Comparison of ENCODE assay signal across 9 cellular contexts in genomic region chr4:184348311-184349233, GRCh38.
DNase-seq lines count a peak whose midpoint lies in the region; ATAC-seq, FAIRE-seq and TF ChIP-seq lines count a peak whose summit lies in the region.
"Had no signal": no experiment of that assay in that cellular context is flagged by ENCODE, and none has a peak within 500 bp of the region (broad histone marks: within the 10 kb centered on the region; RNA-seq: fewer than 3 reads in every experiment).

No MANE protein-coding gene starts in this region.

- H3K4me1 Mint-ChIP-seq in activated CD8-positive, alpha-beta memory T cell treated with anti-CD3 and anti-CD28 coated beads, Interleukin-2, amount 10 ng/mL, durations not matched to agents 7 days and 5 days = peaks cover 18% of the 10 kb centered on the region

- peak overlapping the region; percentile 74; the same call in 1 of the 2 replicates for H3K9ac ChIP-seq in iPS-20b (ENCODE audit: low read depth, low read length)

- ATAC-seq in GM21528 (IDR thresholded peaks at IDR 0.05; ENCODE audit: low FRiP score, unreplicated experiment) = no peak
- no peak for ATAC-seq in activated CD8-positive, alpha-beta memory T cell treated with anti-CD3 and anti-CD28 coated beads, Interleukin-2, amount 10 ng/mL, durations not matched to agents 7 days and 5 days
- ATAC-seq: activated T-cell treated with anti-CD3 and anti-CD28 coated beads, Interleukin-2, amount 50 U/mL, for 4 hours had no signal

- peak overlapping the region; percentile 90 to 99 (median 97) for H3K27ac ChIP-seq in adrenal gland
- H3K27ac ChIP-seq in iPS-20b (ENCODE audit: low read length) = no peak overlapping the region
- H3K27ac ChIP-seq in skin epidermis = peak overlapping the region in 19 of 21 experiments; percentile 65 to 85 (median 79)

- peak; percentile 45 to 85 for TF ChIP-seq POLR2A in adrenal gland (IDR thresholded peaks at IDR 0.05)

- TF ChIP-seq CTCF in adrenal gland (IDR thresholded peaks at IDR 0.05) (peak in 4 of 6 experiments; percentile 15 to 36 (median 25)), foreskin fibroblast (IDR thresholded peaks at IDR 0.05; ENCODE audit: low read depth, low read length) (no peak)

- H3K9me3 ChIP-seq in adrenal gland (replicated peaks in 1 of 3) = no peaks in the 10 kb centered on the region
- no peaks in the 10 kb centered on the region for H3K9me3 ChIP-seq in iPS-20b (ENCODE audit: insufficient read depth, low read depth, low read length)

- CTCF ChIA-PET in activated CD8-positive, alpha-beta memory T cell treated with anti-CD3 and anti-CD28 coated beads, Interleukin-2, amount 10 ng/mL, durations not matched to agents 7 days and 5 days (lab: Charles Lee) = no interaction called here

- H3K27ac Mint-ChIP-seq in activated CD8-positive, alpha-beta memory T cell treated with anti-CD3 and anti-CD28 coated beads, Interleukin-2, amount 10 ng/mL, durations not matched to agents 7 days and 5 days = no peak overlapping the region

- intact Hi-C loops in adrenal gland (cut with DNase I) = loop anchor here in 1 of 2 donors (5.0 kb wide), 2 partner anchors 39 to 124 kb away; partner anchors contain the start of gene IRF2

- no peak for DNase-seq in GM19239 (ENCODE audit: insufficient read length, low spot score)
- peak; percentile 81 to 97 (median 92) for DNase-seq in adrenal gland
- no peak for DNase-seq in C1 segment of cervical spinal cord (lab: John Stamatoyannopoulos, UW)
- DNase-seq in activated CD8-positive, alpha-beta memory T cell treated with anti-CD3 and anti-CD28 coated beads, Interleukin-2, amount 10 ng/mL, durations not matched to agents 7 days and 5 days = no peak
- no peak for DNase-seq in foreskin fibroblast
- DNase-seq: activated T-cell treated with anti-CD3 and anti-CD28 coated beads, Interleukin-2, amount 50 U/mL, for 4 hours had no signal

- H3K4me3 Mint-ChIP-seq in activated CD8-positive, alpha-beta memory T cell treated with anti-CD3 and anti-CD28 coated beads, Interleukin-2, amount 10 ng/mL, durations not matched to agents 7 days and 5 days = no peak overlapping the region
- H3K4me3 Mint-ChIP-seq: activated T-cell treated with anti-CD3 and anti-CD28 coated beads, Interleukin-2, amount 50 U/mL, for 4 hours had no signal

- peaks cover 48 to 65% of the 10 kb centered on the region in 2 donors for H3K4me1 ChIP-seq in adrenal gland (replicated peaks in 1 of 2)
- H3K4me1 ChIP-seq in iPS-20b (ENCODE audit: insufficient read depth, low read length) = peaks cover 20% of the 10 kb centered on the region

- no peaks in the 10 kb centered on the region for H3K36me3 ChIP-seq in adrenal gland (replicated peaks in 1 of 2)
- H3K36me3 ChIP-seq in iPS-20b (ENCODE audit: insufficient read depth, low read depth, low read length) = no peaks in the 10 kb centered on the region

- WGBS in adrenal gland, 4 donors = 32 to 38% (median 33%) methylated on average over 15 of the region's 15 CpGs

- no peaks in the 10 kb centered on the region for H3K27me3 ChIP-seq in adrenal gland
- H3K27me3 ChIP-seq in iPS-20b (ENCODE audit: insufficient read depth, low read length) = no peaks in the 10 kb centered on the region; the same call in 1 of the 2 replicates

- H3K4me3 ChIP-seq in adrenal gland = peak overlapping the region in 1 of 4 donors; percentile 31
- no peak overlapping the region for H3K4me3 ChIP-seq in iPS-20b (ENCODE audit: low read length)
- no peak overlapping the region for H3K4me3 ChIP-seq in skin epidermis
- no peak overlapping the region for H3K4me3 ChIP-seq in foreskin fibroblast (ENCODE audit: low read depth in 1 of 2, low read length in 2 of 2)

- FAIRE-seq in GM19239 (lab: Jason Lieb, UNC) = peak; percentile 49

- no peaks in the 10 kb centered on the region for H3K9me3 Mint-ChIP-seq in activated CD8-positive, alpha-beta memory T cell treated with anti-CD3 and anti-CD28 coated beads, Interleukin-2, amount 10 ng/mL, durations not matched to agents 7 days and 5 days (ENCODE audit: low read depth)
- H3K9me3 Mint-ChIP-seq: activated T-cell treated with anti-CD3 and anti-CD28 coated beads, Interleukin-2, amount 50 U/mL, for 4 hours had no signal

- H3K36me3 Mint-ChIP-seq in activated CD8-positive, alpha-beta memory T cell treated with anti-CD3 and anti-CD28 coated beads, Interleukin-2, amount 10 ng/mL, durations not matched to agents 7 days and 5 days = no peaks in the 10 kb centered on the region

- H3K27me3 Mint-ChIP-seq in activated CD8-positive, alpha-beta memory T cell treated with anti-CD3 and anti-CD28 coated beads, Interleukin-2, amount 10 ng/mL, durations not matched to agents 7 days and 5 days = no peaks in the 10 kb centered on the region

Comparison
In these comparisons a context has a peak if more than half of its experiments do, and no peak if none do; other contexts are left out.
1. DNase-seq: peak in adrenal gland (7 of 7); none in GM19239 (single experiment), C1 segment of cervical spinal cord (0 of 14), activated CD8-positive, alpha-beta memory T cell treated with anti-CD3 and anti-CD28 coated beads, Interleukin-2, amount 10 ng/mL, durations not matched to agents 7 days and 5 days (single experiment) and foreskin fibroblast (0 of 2).